In the genomic region with DNA sequence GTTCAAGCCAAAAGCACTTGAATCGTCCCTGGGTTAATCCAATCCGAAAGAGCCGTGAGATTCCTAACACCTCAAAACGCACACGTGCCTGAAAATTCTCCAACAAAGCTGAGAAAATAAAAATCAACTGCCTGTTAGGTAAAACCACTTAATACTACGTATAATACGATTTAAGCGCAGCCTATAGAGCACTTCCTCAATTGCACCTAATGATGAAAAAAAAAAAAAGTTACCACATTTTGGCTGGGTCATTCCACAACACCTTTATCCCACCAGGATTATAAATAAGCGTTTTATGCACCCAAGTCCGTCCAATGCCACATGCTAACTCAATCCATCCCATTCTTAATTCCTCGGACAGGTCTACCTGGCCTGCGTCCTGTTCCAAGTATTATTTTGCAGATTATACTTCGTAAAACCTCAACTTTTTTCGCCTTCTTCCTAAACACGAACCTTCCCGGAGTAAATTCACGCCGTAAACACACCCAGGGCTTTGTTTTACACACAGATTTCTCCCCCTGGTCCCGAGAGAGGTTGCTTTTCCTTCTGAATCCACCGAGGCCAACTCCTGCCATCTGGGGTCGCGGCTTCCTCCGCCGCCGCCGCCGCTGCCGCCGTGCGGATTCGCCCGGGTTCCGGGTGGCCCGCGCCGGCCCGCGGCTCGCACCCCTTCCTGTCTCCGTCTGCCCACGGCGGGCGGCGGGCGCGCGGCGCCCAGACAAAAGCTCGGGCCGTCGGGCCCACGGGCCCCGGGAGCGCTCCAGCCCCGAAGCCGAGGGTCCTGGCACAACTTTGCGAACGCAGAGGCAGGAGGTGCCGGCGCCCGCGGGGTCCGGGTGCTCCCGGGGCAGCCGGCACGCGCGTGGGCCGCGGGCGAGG, we compare ENCODE assay signal across 8 cellular contexts.
DNase-seq lines count a peak whose midpoint lies in the region; ATAC-seq and TF ChIP-seq lines count a peak whose summit lies in the region.

No MANE protein-coding gene starts in this region.

- peak overlapping the region; percentile 7 to 69 (median 61) for H3K4me3 ChIP-seq in heart right ventricle
- H3K4me3 ChIP-seq in iPS-20b (ENCODE audit: low read length) = peak overlapping the region; percentile 77

- no peaks in the 10 kb centered on the region for H3K9me3 ChIP-seq in heart right ventricle
- H3K9me3 ChIP-seq in iPS-20b (ENCODE audit: insufficient read depth, low read depth, low read length) = no peaks in the 10 kb centered on the region

- peak overlapping the region; percentile 97 for H3K4me3 Mint-ChIP-seq in activated naive CD8-positive, alpha-beta T cell

- DNase-seq in heart right ventricle (peak in 1 of 2 donors; percentile 44), left cardiac atrium (no peak), RPMI8226 (peak; percentile 47), hippocampal formation (lab: John Stamatoyannopoulos, UW) (no peak)
- DNase-seq in stimulated activated CD4-positive, alpha-beta T cell treated with anti-CD3 and anti-CD28 coated beads, Interleukin-2, amount 100 ng/mL, for 48 hours = peak; percentile 25 to 28

- H3K36me3 Mint-ChIP-seq in activated naive CD8-positive, alpha-beta T cell = no peaks in the 10 kb centered on the region

- H3K4me1 Mint-ChIP-seq in activated naive CD8-positive, alpha-beta T cell (ENCODE audit: low read depth) = peaks cover 29% of the 10 kb centered on the region

- no peaks in the 10 kb centered on the region for H3K9me3 Mint-ChIP-seq in activated naive CD8-positive, alpha-beta T cell (ENCODE audit: low read depth)

- H3K9ac ChIP-seq in iPS-20b (ENCODE audit: low read depth, low read length) = peak overlapping the region; percentile 71; the same call in 1 of the 2 replicates

- peaks cover 5 to 35% (median 17%) of the 10 kb centered on the region in 9 donors for H3K4me1 ChIP-seq in heart right ventricle
- peaks cover 2% of the 10 kb centered on the region; the same call in 1 of the 2 replicates for H3K4me1 ChIP-seq in iPS-20b (ENCODE audit: insufficient read depth, low read length)

- ATAC-seq in heart right ventricle = no peak
- no peak for ATAC-seq in left cardiac atrium
- peak; percentile 14 for ATAC-seq in HG03066 (IDR thresholded peaks at IDR 0.05; ENCODE audit: low read depth, unreplicated experiment)

- TF ChIP-seq CTCF in heart right ventricle (IDR thresholded peaks at IDR 0.05) = no peak

- H3K27me3 ChIP-seq in heart right ventricle (no peaks in the 10 kb centered on the region), iPS-20b (ENCODE audit: insufficient read depth, low read length) (peaks cover 9% of the 10 kb centered on the region; the same call in 1 of the 2 replicates)

- H3K36me3 ChIP-seq in heart right ventricle = peaks cover 0 to 6% (median 0%) of the 10 kb centered on the region in 9 donors
- no peaks in the 10 kb centered on the region for H3K36me3 ChIP-seq in iPS-20b (ENCODE audit: insufficient read depth, low read depth, low read length)

- WGBS in heart right ventricle, 2 donors = 13 to 16% methylated on average over 66 to 71 of the region's 71 CpGs

- H3K27ac ChIP-seq in heart right ventricle (peak overlapping the region in 4 of 10 donors; percentile 43 to 66 (median 50)), iPS-20b (ENCODE audit: low read length) (no peak overlapping the region)

- peak overlapping the region; percentile 94 for H3K27ac Mint-ChIP-seq in activated naive CD8-positive, alpha-beta T cell

- no peaks in the 10 kb centered on the region for H3K27me3 Mint-ChIP-seq in activated naive CD8-positive, alpha-beta T cell

- intact Hi-C loops in heart right ventricle (cut with DNase I) (no loop called here), left cardiac atrium (cut with DNase I) (no loop called here)

Comparison
In these comparisons a context has a peak if more than half of its experiments do, and no peak if none do; other contexts are left out.
1. DNase-seq: peak in RPMI8226 (single experiment) and stimulated activated CD4-positive, alpha-beta T cell treated with anti-CD3 and anti-CD28 coated beads, Interleukin-2, amount 100 ng/mL, for 48 hours (2 of 2); none in left cardiac atrium (single experiment) and hippocampal formation (0 of 2).